In genomic region chr22:45204751-45205623, GRCh38 we compare ENCODE assay signal across 1 cellular context.
TF ChIP-seq lines count a peak whose summit lies in the region.

No MANE protein-coding gene starts in this region.

TF ChIP-seq in SK-N-SH, 30 proteins besides CTCF, POLR2A, EP300 and RAD21 (continued from another document):
- TF ChIP-seq USF1 (IDR thresholded peaks at IDR 0.05; ENCODE audit: borderline replicate concordance, low read depth) (no peak), YY1 (IDR thresholded peaks at IDR 0.05; ENCODE audit: low read depth) (no peak), EZH2phosphoT487 (IDR thresholded peaks at IDR 0.05; ENCODE audit: borderline replicate concordance, low read depth) (no peak)
